In the genomic region with DNA sequence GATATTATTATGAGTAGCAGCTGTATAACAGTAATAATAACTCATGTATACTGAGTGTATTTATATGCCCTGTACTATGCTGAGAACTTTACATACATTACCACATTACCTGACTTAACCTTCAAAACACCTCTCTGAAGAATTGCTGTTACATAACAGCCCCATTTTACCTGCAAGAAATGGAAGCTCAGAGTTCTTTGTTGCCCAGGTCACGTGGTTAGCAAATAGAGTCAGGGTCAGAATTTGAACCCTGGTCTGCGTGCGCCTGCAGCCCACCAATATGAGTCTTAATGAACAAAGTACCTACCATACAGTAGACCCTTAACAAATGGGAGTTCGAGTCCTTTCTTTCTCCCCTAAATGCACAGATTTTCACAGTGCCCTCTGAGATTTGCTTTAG, we compare ENCODE assay signal across 18 cellular contexts.
DNase-seq lines count a peak whose midpoint lies in the region; ATAC-seq, FAIRE-seq and TF ChIP-seq lines count a peak whose summit lies in the region.
"Had no signal": no experiment of that assay in that cellular context is flagged by ENCODE, and none has a peak within 500 bp of the region (broad histone marks: within the 10 kb centered on the region; RNA-seq: fewer than 3 reads in every experiment).

No MANE protein-coding gene starts in this region.

- TF ChIP-seq CTCF in K562 (IDR thresholded peaks at IDR 0.05 in 2 of 3, conservative IDR thresholded peaks at IDR 0.05 in 1 of 3; ENCODE audit: insufficient read depth in 2 of 3, low read depth in 1 of 3, low read length in 3 of 3) (no peak), HepG2 (CRISPR knock-in tag; IDR thresholded peaks at IDR 0.05) (no peak)

- H3K4me1 ChIP-seq in BLaER1 = peaks cover 37% of the 10 kb centered on the region
- peaks cover 6 to 7% of the 10 kb centered on the region in 2 experiments; a peak in 3 of 5 replicates for H3K4me1 ChIP-seq in K562 (replicated peaks in 1 of 2; ENCODE audit: control insufficient read depth in 2 of 2, insufficient read depth in 2 of 2, low read length in 2 of 2)
- H3K4me1 ChIP-seq in HepG2 (ENCODE audit: insufficient read depth, low read length) = peaks cover 10% of the 10 kb centered on the region

- H3K4me3 ChIP-seq in BLaER1 (no peak overlapping the region), K562 (no peak overlapping the region), HepG2 (replicated peaks in 1 of 3; ENCODE audit: insufficient read depth in 1 of 3, low read depth in 2 of 3, low read length in 3 of 3) (no peak overlapping the region), skin epidermis (no peak overlapping the region)
- H3K4me3 ChIP-seq: mucosa of descending colon, SK-N-MC had no signal

- H3K9ac ChIP-seq in BLaER1 (no peak overlapping the region), K562 (ENCODE audit: insufficient read depth in 1 of 2, low read depth in 2 of 2, low read length in 2 of 2) (no peak overlapping the region), HepG2 (ENCODE audit: insufficient read depth, low read depth, low read length) (no peak overlapping the region)

- intact Hi-C loops in K562 (cut with micrococcal nuclease) = no loop called here
- intact Hi-C loops in HepG2 (cut with micrococcal nuclease; ENCODE audit: unreplicated experiment) = no loop called here

- H3K27ac ChIP-seq in BLaER1 (no peak overlapping the region), K562 (ENCODE audit: extremely low read depth, low read depth, low read length) (no peak overlapping the region), HepG2 (ENCODE audit: extremely low read length, insufficient read depth, low read length) (no peak overlapping the region), skin epidermis (peak overlapping the region in 15 of 21 experiments; percentile 23 to 92 (median 70))
- H3K27ac ChIP-seq: foreskin keratinocyte, HL-60, SK-N-MC had no signal

- H4K20me1 ChIP-seq in BLaER1 (no peaks in the 10 kb centered on the region), K562 (replicated peaks; ENCODE audit: control insufficient read depth, insufficient read depth, low read length) (0 out of 2 replicates have a peak, but pooled peaks cover 3% of the 10 kb centered on the region), HepG2 (ENCODE audit: insufficient read depth, low read length) (no peaks in the 10 kb centered on the region)

- BruUV-seq in K562 (replicated peaks; lab: Mats Ljungman, UMichigan) = no TSS peak
- BruUV-seq in HepG2 (replicated peaks; lab: Mats Ljungman, UMichigan) = no TSS peak

- POLR2A ChIA-PET in K562 (lab: Yijun Ruan, JAX) = interaction anchor here (0.5 to 2.1 kb wide), 5 partner anchors 9 to 1560 kb away, joined by 3 to 7 read pairs (median 3); no protein-coding TSS in a partner anchor
- POLR2A ChIA-PET in HepG2 (lab: Yijun Ruan, JAX) = no interaction called here

- H3K9me3 ChIP-seq in BLaER1 (no peaks in the 10 kb centered on the region), K562 (replicated peaks; ENCODE audit: control insufficient read depth, insufficient read depth, low read depth, low read length) (no peaks in the 10 kb centered on the region), HepG2 (ENCODE audit: low read length) (no peaks in the 10 kb centered on the region)
- H3K9me3 ChIP-seq: mucosa of descending colon had no signal

- H3K79me2 ChIP-seq in K562 (ENCODE audit: control insufficient read depth, insufficient read depth, low read length) (no peaks in the 10 kb centered on the region), HepG2 (ENCODE audit: insufficient read depth, low read length) (no peaks in the 10 kb centered on the region)

- TF ChIP-seq POLR2A in K562 (conservative IDR thresholded peaks at IDR 0.05) = no peak
- no peak for TF ChIP-seq POLR2A in HepG2 (IDR thresholded peaks at IDR 0.05; ENCODE audit: insufficient read depth in 1 of 2, low read depth in 2 of 2, low read length in 2 of 2)

- H3K36me3 ChIP-seq in BLaER1 = no peaks in the 10 kb centered on the region
- H3K36me3 ChIP-seq in K562 (ENCODE audit: control insufficient read depth, insufficient read depth, low read length) = no peaks in the 10 kb centered on the region
- no peaks in the 10 kb centered on the region for H3K36me3 ChIP-seq in HepG2 (replicated peaks in 1 of 2; ENCODE audit: control insufficient read depth in 1 of 2, insufficient read depth in 2 of 2, low read length in 2 of 2)

- H3K9me1 ChIP-seq in K562 (ENCODE audit: control insufficient read depth, insufficient read depth, low read length) = no peaks in the 10 kb centered on the region

- FAIRE-seq in K562 (lab: Jason Lieb, UNC) = no peak
- no peak for FAIRE-seq in HepG2 (lab: Jason Lieb, UNC)
- FAIRE-seq in HTR-8/SVneo (lab: Jason Lieb, UNC) = no peak

- CTCF ChIA-PET in K562 (lab: Yijun Ruan, JAX; ENCODE audit: low intra/inter-chr PET ratio) = no interaction called here
- CTCF ChIA-PET in HepG2 (lab: Yijun Ruan, JAX; ENCODE audit: low intra/inter-chr PET ratio, low total read pairs) = no interaction called here

- H3K27me3 ChIP-seq in BLaER1 (no peaks in the 10 kb centered on the region), K562 (ENCODE audit: control insufficient read depth in 2 of 2, insufficient read depth in 2 of 2, low read length in 2 of 2) (peaks cover 14 to 43% of the 10 kb centered on the region in 2 experiments; a peak in 4 of 5 replicates), HepG2 (ENCODE audit: control insufficient read depth in 1 of 2, insufficient read depth in 2 of 2, low read length in 2 of 2) (peaks cover 0 to 4% of the 10 kb centered on the region in 2 experiments; a peak in 3 of 5 replicates)
- H3K27me3 ChIP-seq: foreskin keratinocyte had no signal

- H3K4me2 ChIP-seq in BLaER1 (peak overlapping the region; percentile 52), K562 (ENCODE audit: insufficient read depth, low read length) (no peak overlapping the region), HepG2 (ENCODE audit: low read depth, low read length) (no peak overlapping the region)

- H2AFZ ChIP-seq in K562 (ENCODE audit: low read depth, low read length) (no peak overlapping the region), HepG2 (ENCODE audit: low read length) (no peak overlapping the region)

- TF ChIP-seq RAD21 in K562 (CRISPR knock-in tag; conservative IDR thresholded peaks at IDR 0.05 in 1 of 2, IDR thresholded peaks at IDR 0.05 in 1 of 2) (no peak), HepG2 (CRISPR knock-in tag; IDR thresholded peaks at IDR 0.05) (no peak)

- DNase-seq in K562 (ENCODE audit: extremely low read depth in 1 of 4, low spot score in 3 of 4) (no peak), HepG2 (ENCODE audit: low spot score) (no peak), AML-193 (lab: John Stamatoyannopoulos, UW) (no peak), islet precursor cell (no peak), HTR-8/SVneo (ENCODE audit: insufficient read length, low spot score) (no peak), NCI-H2171 treated with DMSO at 0.1 percent for 48 hours (lab: John Stamatoyannopoulos, UW) (no peak)
- DNase-seq: activated CD4-positive, alpha-beta T cell treated with anti-CD3 and anti-CD28 coated beads, Interleukin-2, amount 50 U/mL, for 4 hours; activated T-cell treated with anti-CD3 and anti-CD28 coated beads, Interleukin-2, amount 50 U/mL, for 72 hours; Calu3; effector CD4-positive, alpha-beta T cell; foreskin keratinocyte; NCI-H1436 treated with DMSO at 0.1 percent for 48 hours; stimulated activated CD4-positive, alpha-beta T cell treated with anti-CD3 and anti-CD28 coated beads, Interleukin-15, amount 100 ng/mL, for 24 hours had no signal

- TF ChIP-seq EP300 in K562 (IDR thresholded peaks at IDR 0.05; ENCODE audit: low read length) = no peak
- TF ChIP-seq EP300 in HepG2 (IDR thresholded peaks at IDR 0.05; ENCODE audit: low read depth in 2 of 2, low read length in 2 of 2) = no peak
- no peak for TF ChIP-seq EP300 in HepG2 (CRISPR knock-in tag; IDR thresholded peaks at IDR 0.05; ENCODE audit: borderline replicate concordance)

- ATAC-seq in K562 = no peak
- ATAC-seq in HepG2 = no peak
- ATAC-seq: foreskin keratinocyte had no signal

- 36% methylated on average over 4 of the region's 4 CpGs for WGBS in K562 (ENCODE audit: insufficient coverage, low coverage, missing lambda C conversion rate)
- 22% methylated on average over 4 of the region's 4 CpGs for WGBS in HepG2 (ENCODE audit: low lambda C conversion rate)

- in situ Hi-C loops in K562 (cut with MboI) (no loop called here), HepG2 (cut with HindIII; ENCODE audit: extremely low pct_ligation_motif_present, low pct_unique_long_range_greater_than_20kb) (no loop called here)

TF ChIP-seq in K562, 482 proteins besides CTCF, POLR2A, EP300 and RAD21 (continues in another document):
- TF ChIP-seq XRCC4 (IDR thresholded peaks at IDR 0.05; ENCODE audit: extremely low read depth, insufficient read depth, insufficient read length) (no peak), ETV6 (IDR thresholded peaks at IDR 0.05; ENCODE audit: borderline replicate concordance in 1 of 2, low read depth in 2 of 2, low read length in 1 of 2) (no peak), ETV6 (CRISPR knock-in tag; IDR thresholded peaks at IDR 0.05; ENCODE audit: borderline replicate concordance) (no peak), CBX5 (IDR thresholded peaks at IDR 0.05; ENCODE audit: borderline replicate concordance, low read depth) (no peak)
- TF ChIP-seq, protein P1, sequence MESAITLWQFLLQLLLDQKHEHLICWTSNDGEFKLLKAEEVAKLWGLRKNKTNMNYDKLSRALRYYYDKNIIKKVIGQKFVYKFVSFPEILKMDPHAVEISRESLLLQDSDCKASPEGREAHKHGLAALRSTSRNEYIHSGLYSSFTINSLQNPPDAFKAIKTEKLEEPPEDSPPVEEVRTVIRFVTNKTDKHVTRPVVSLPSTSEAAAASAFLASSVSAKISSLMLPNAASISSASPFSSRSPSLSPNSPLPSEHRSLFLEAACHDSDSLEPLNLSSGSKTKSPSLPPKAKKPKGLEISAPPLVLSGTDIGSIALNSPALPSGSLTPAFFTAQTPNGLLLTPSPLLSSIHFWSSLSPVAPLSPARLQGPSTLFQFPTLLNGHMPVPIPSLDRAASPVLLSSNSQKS (CRISPR knock-in tag; IDR thresholded peaks at IDR 0.05) = no peak

TF ChIP-seq in HepG2, 621 proteins besides CTCF, POLR2A, EP300 and RAD21 (continues in another document):
- TF ChIP-seq RFX5 (IDR thresholded peaks at IDR 0.05; ENCODE audit: low read depth, low read length) = no peak
- TF ChIP-seq, protein P2, sequence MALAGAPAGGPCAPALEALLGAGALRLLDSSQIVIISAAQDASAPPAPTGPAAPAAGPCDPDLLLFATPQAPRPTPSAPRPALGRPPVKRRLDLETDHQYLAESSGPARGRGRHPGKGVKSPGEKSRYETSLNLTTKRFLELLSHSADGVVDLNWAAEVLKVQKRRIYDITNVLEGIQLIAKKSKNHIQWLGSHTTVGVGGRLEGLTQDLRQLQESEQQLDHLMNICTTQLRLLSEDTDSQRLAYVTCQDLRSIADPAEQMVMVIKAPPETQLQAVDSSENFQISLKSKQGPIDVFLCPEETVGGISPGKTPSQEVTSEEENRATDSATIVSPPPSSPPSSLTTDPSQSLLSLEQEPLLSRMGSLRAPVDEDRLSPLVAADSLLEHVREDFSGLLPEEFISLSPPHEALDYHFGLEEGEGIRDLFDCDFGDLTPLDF (CRISPR knock-in tag; IDR thresholded peaks at IDR 0.05) = no peak

Comparison
In these comparisons a context has a peak if more than half of its experiments do, and no peak if none do; other contexts are left out.
1. H3K27ac ChIP-seq: peak in skin epidermis (15 of 21); none in BLaER1 (single experiment), K562 (single experiment) and HepG2 (single experiment).